In the genomic region with DNA sequence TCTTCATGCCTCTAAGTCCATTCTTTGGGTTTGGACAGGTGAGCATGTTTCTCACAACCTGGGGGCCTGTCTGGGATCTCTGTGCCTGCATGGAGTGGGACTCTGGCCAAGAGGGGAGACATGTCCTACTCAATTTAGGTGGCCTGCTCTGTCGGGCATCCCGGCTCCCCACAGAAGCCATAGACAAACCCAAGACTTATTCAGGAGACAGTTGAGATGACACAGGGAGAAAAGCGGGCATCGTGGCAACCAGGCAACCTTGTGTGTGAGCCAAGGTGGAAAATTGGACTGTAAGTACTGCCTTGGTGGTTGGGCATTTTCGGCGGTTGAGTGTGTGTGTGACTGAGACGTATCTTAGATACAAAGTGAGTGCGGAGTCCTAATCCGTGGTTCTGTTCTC, we compare ENCODE assay signal across 17 cellular contexts. TPM values are rescaled to one million over a fixed set of nuclear protein-coding genes. Genes with fewer than 3 reads are reported as not detected.
DNase-seq lines count a peak whose midpoint lies in the region; ATAC-seq and TF ChIP-seq lines count a peak whose summit lies in the region.
"Had no signal": no experiment of that assay in that cellular context is flagged by ENCODE, and none has a peak within 500 bp of the region (broad histone marks: within the 10 kb centered on the region; RNA-seq: fewer than 3 reads in every experiment).

No MANE protein-coding gene starts in this region.

- intact Hi-C loops in CD14-positive monocyte (cut with micrococcal nuclease) (no loop called here), right lobe of liver (cut with DNase I) (no loop called here)
- intact Hi-C loops in CD8-positive, alpha-beta T cell (cut with DNase I, micrococcal nuclease) = no loop called here

- no peak for DNase-seq in T-helper 2 cell treated with Interferon-gamma antibody and Interleukin-4, amounts not matched to agents 5 μg/mL and 100 μg/mL, for 36 hours (ENCODE audit: low spot score)
- DNase-seq in T-helper 2 cell (no peak), CD14-positive monocyte (ENCODE audit: low spot score) (no peak), RPMI8226 (peak; percentile 2), right lobe of liver (no peak)
- DNase-seq in stimulated activated CD4-positive, alpha-beta T cell treated with anti-CD3 and anti-CD28 coated beads, Interleukin-12 subunit alpha, Interleukin-12 subunit beta, amount 100 ng/mL, for 4 hours = no peak
- no peak for DNase-seq in CD8-positive, alpha-beta T cell
- DNase-seq: 8988T, H9, Karpas-422, MM.1S, NCI-H2029, NCI-H510A, NCI-H82 had no signal

- H3K4me3 ChIP-seq in CD8-positive, alpha-beta T cell (ENCODE audit: low read depth, low read length) = no peak overlapping the region
- H3K4me3 ChIP-seq in right lobe of liver = no peak overlapping the region
- H3K4me3 ChIP-seq: BLaER1, GM12878 had no signal

- H3K4me1 ChIP-seq in CD8-positive, alpha-beta T cell (ENCODE audit: insufficient read depth, low read length) = peaks cover 19% of the 10 kb centered on the region
- no peaks in the 10 kb centered on the region for H3K4me1 ChIP-seq in right lobe of liver

- no peak overlapping the region for H3K27ac ChIP-seq in CD8-positive, alpha-beta T cell (ENCODE audit: low read depth, low read length)
- H3K27ac ChIP-seq in right lobe of liver = no peak overlapping the region
- H3K27ac ChIP-seq: BLaER1 had no signal

- H3K27me3 Mint-ChIP-seq in T-helper 2 cell treated with Interferon-gamma antibody and Interleukin-4, amounts not matched to agents 5 μg/mL and 100 μg/mL, for 36 hours (ENCODE audit: low read depth) = no peaks in the 10 kb centered on the region
- peaks cover 0 to 5% (median 5%) of the 10 kb centered on the region in 3 donors for H3K27me3 Mint-ChIP-seq in CD14-positive monocyte (ENCODE audit: low read depth in 3 of 3)
- no peaks in the 10 kb centered on the region for H3K27me3 Mint-ChIP-seq in nephron (ENCODE audit: low read depth)
- peaks cover 4% of the 10 kb centered on the region for H3K27me3 Mint-ChIP-seq in CD8-positive, alpha-beta T cell (ENCODE audit: low read depth)

- WGBS in right lobe of liver (ENCODE audit: insufficient coverage, low coverage, low lambda C conversion rate, missing lambda C conversion rate) = 84% methylated on average over 5 of the region's 9 CpGs

- H3K9me3 ChIP-seq in CD8-positive, alpha-beta T cell (ENCODE audit: low read length) = no peaks in the 10 kb centered on the region
- H3K9me3 ChIP-seq in right lobe of liver = no peaks in the 10 kb centered on the region
- H3K9me3 ChIP-seq: BLaER1 had no signal

- POLR2A ChIA-PET in CD8-positive, alpha-beta T cell (lab: Charles Lee) = no interaction called here

- CTCF ChIA-PET in CD8-positive, alpha-beta T cell (lab: Charles Lee) = no interaction called here

- H3K36me3 Mint-ChIP-seq in T-helper 2 cell treated with Interferon-gamma antibody and Interleukin-4, amounts not matched to agents 5 μg/mL and 100 μg/mL, for 36 hours (ENCODE audit: low read depth) = peaks cover 46% of the 10 kb centered on the region
- H3K36me3 Mint-ChIP-seq in CD14-positive monocyte (peaks cover 13 to 18% of the 10 kb centered on the region in 2 donors), nephron (ENCODE audit: low read depth) (peaks cover 14% of the 10 kb centered on the region)
- H3K36me3 Mint-ChIP-seq in CD8-positive, alpha-beta T cell = peaks cover 3% of the 10 kb centered on the region

- no peaks in the 10 kb centered on the region for H3K36me3 ChIP-seq in CD8-positive, alpha-beta T cell (ENCODE audit: insufficient read depth, low read length)
- H3K36me3 ChIP-seq in right lobe of liver = no peaks in the 10 kb centered on the region
- H3K36me3 ChIP-seq: BLaER1 had no signal

- no peaks in the 10 kb centered on the region for H3K27me3 ChIP-seq in CD8-positive, alpha-beta T cell (ENCODE audit: insufficient read depth, low read length)
- H3K27me3 ChIP-seq in right lobe of liver = no peaks in the 10 kb centered on the region
- H3K27me3 ChIP-seq: BLaER1 had no signal

- peak overlapping the region; percentile 41 for H3K27ac Mint-ChIP-seq in T-helper 2 cell treated with Interferon-gamma antibody and Interleukin-4, amounts not matched to agents 5 μg/mL and 100 μg/mL, for 36 hours
- H3K27ac Mint-ChIP-seq in CD14-positive monocyte (peak overlapping the region in 4 of 7 donors; percentile 39 to 68 (median 54)), nephron (peak overlapping the region; percentile 84 to 92 (median 90))
- no peak overlapping the region for H3K27ac Mint-ChIP-seq in CD8-positive, alpha-beta T cell
- H3K27ac Mint-ChIP-seq: H9 had no signal

- ATAC-seq in CD8-positive, alpha-beta T cell = no peak
- no peak for ATAC-seq in right lobe of liver
- ATAC-seq: GM12878 had no signal

- H3K4me1 Mint-ChIP-seq in T-helper 2 cell treated with Interferon-gamma antibody and Interleukin-4, amounts not matched to agents 5 μg/mL and 100 μg/mL, for 36 hours (ENCODE audit: low read depth) = peaks cover 65% of the 10 kb centered on the region
- peaks cover 74% of the 10 kb centered on the region for H3K4me1 Mint-ChIP-seq in CD14-positive monocyte
- H3K4me1 Mint-ChIP-seq in nephron = peaks cover 42% of the 10 kb centered on the region
- H3K4me1 Mint-ChIP-seq in CD8-positive, alpha-beta T cell (ENCODE audit: low read depth) = peaks cover 22% of the 10 kb centered on the region

- no peak for TF ChIP-seq POLR2A in right lobe of liver (IDR thresholded peaks at IDR 0.05)

- TF ChIP-seq CTCF in CD14-positive monocyte (IDR thresholded peaks at IDR 0.05) (no peak), nephron (IDR thresholded peaks at IDR 0.05; ENCODE audit: unreplicated experiment in 3 of 3) (no peak), right lobe of liver (IDR thresholded peaks at IDR 0.05) (no peak)
- no peak for TF ChIP-seq CTCF in CD8-positive, alpha-beta T cell (IDR thresholded peaks at IDR 0.05)

- H3K9me3 Mint-ChIP-seq in T-helper 2 cell treated with Interferon-gamma antibody and Interleukin-4, amounts not matched to agents 5 μg/mL and 100 μg/mL, for 36 hours = peaks cover 11% of the 10 kb centered on the region
- H3K9me3 Mint-ChIP-seq in CD14-positive monocyte (peaks cover 0 to 2% (median 0%) of the 10 kb centered on the region in 7 donors), nephron (peaks cover 27% of the 10 kb centered on the region)
- H3K9me3 Mint-ChIP-seq in CD8-positive, alpha-beta T cell = peaks cover 2% of the 10 kb centered on the region

- no peak overlapping the region for H3K4me3 Mint-ChIP-seq in T-helper 2 cell treated with Interferon-gamma antibody and Interleukin-4, amounts not matched to agents 5 μg/mL and 100 μg/mL, for 36 hours
- H3K4me3 Mint-ChIP-seq in CD14-positive monocyte = no peak overlapping the region
- no peak overlapping the region for H3K4me3 Mint-ChIP-seq in nephron
- H3K4me3 Mint-ChIP-seq in CD8-positive, alpha-beta T cell = no peak overlapping the region
- H3K4me3 Mint-ChIP-seq: H9 had no signal

RNA-seq across cellular contexts. Expression of a gene that starts 40.5 kb away (rescaled TPM):
- 10 to 100 TPM; 14.2 to 18.7 TPM for polyA plus RNA-seq in CD14-positive monocyte
- total RNA-seq in CD8-positive, alpha-beta T cell = 1 to 10 TPM; 6.0 to 6.5 TPM
- total RNA-seq in right lobe of liver = 10 to 100 TPM in 2 of 6 experiments, 1 to 10 TPM in 4; 5.9 to 21.5 (median 8.3) TPM
